ENCODE assay signal across 8 cellular contexts in the genomic region with DNA sequence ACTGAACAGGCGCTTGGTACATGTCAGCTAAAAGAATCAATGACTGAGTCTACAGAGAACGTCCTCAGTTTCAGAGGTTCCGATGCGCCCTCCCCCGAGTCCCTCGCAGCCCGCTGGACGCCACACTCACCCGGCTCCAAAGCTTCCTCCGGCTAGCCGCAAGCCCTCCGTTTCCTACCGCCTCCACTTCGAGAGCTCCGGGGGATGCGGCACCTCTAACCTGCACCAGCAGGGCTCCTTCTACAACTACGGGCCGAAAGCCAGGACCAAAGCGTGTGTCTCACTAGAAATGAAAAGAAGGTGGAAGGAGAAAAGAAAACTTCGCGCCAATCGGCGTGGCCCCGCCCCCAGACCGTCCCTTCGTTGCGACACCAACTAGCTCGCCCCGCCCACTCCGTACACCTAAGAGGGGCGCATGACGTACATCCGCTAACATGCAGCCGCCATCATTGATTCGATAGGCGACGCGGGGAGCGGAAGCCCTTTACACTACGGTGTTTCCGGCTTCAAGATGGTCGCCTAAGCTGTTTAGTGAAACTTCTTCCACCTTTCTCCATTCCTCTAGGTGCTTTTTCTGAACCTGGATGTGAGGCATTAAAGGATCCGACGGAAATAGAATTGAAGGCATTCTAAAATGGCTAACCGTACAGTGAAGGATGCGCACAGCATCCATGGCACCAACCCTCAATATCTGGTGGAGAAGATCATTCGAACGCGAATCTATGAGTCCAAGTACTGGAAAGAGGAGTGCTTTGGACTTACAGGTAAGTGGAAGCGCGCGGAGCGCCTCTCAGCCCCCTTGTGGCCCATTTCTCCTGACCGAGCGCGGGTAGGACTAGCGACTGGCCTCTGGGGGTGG.
DNase-seq lines count a peak whose midpoint lies in the region; ATAC-seq lines count a peak whose summit lies in the region.

Gene ORC1, minus strand, starts transcription at position 308 of the 859 bp plus-strand sequence. CDS start 2,200 bp downstream, outside the sequence.
Gene PRPF38A, plus strand, starts transcription at position 487 of the 859 bp plus-strand sequence. Its CDS starts 148 bp downstream, at position 635.

- peak; percentile 94 for ATAC-seq in HG03460 (IDR thresholded peaks at IDR 0.05; ENCODE audit: unreplicated experiment)

- no peaks in the 10 kb centered on the region for H3K9me3 ChIP-seq in BLaER1 treated with 17β-estradiol and CSF1 and Interleukin-3, amounts not matched to agents 10 nM and 100 nM (replicated peaks in 1 of 11)

- peak within 1 kb of the TSS; percentile 88 to 98 (median 93) for H3K9ac ChIP-seq in BLaER1 treated with 17β-estradiol and CSF1 and Interleukin-3, amounts not matched to agents 10 nM and 100 nM

- no peaks in the 10 kb centered on the region for H3K27me3 ChIP-seq in BLaER1 treated with 17β-estradiol and CSF1 and Interleukin-3, amounts not matched to agents 10 nM and 100 nM
- no peaks in the 10 kb centered on the region for H3K27me3 ChIP-seq in layer of hippocampus (ENCODE audit: control insufficient read depth, insufficient read depth, low read length)

- H3K4me1 ChIP-seq in BLaER1 treated with 17β-estradiol and CSF1 and Interleukin-3, amounts not matched to agents 10 nM and 100 nM = peaks cover 29 to 36% (median 34%) of the 10 kb centered on the region in 10 experiments

- DNase-seq in GM19240 (ENCODE audit: insufficient read length, low spot score) (peak; percentile 92), NCI-H524 treated with DMSO at 0.1 percent for 48 hours (lab: John Stamatoyannopoulos, UW) (peak; percentile 92)
- peak; percentile 98 to 99 for DNase-seq in activated CD4-positive, alpha-beta T cell treated with anti-CD3 and anti-CD28 coated beads for 4 hours
- DNase-seq in stimulated activated CD4-positive, alpha-beta T cell treated with anti-CD3 and anti-CD28 coated beads, Interleukin-1b, Interleukin-23, amount 100 ng/mL, for 4 hours (ENCODE audit: low read depth in 2 of 2) = peak; percentile 95 to 97

- peaks cover 0 to 41% (median 0%) of the 10 kb centered on the region in 11 experiments; a peak in 8 of 22 replicates for H4K20me1 ChIP-seq in BLaER1 treated with 17β-estradiol and CSF1 and Interleukin-3, amounts not matched to agents 10 nM and 100 nM

- peak within 1 kb of the TSS; percentile 75 to 92 (median 89) for H3K4me2 ChIP-seq in BLaER1 treated with 17β-estradiol and CSF1 and Interleukin-3, amounts not matched to agents 10 nM and 100 nM

- peaks cover 23 to 72% (median 64%) of the 10 kb centered on the region in 11 experiments for H3K36me3 ChIP-seq in BLaER1 treated with 17β-estradiol and CSF1 and Interleukin-3, amounts not matched to agents 10 nM and 100 nM

- H3K4me3 ChIP-seq in BLaER1 treated with 17β-estradiol and CSF1 and Interleukin-3, amounts not matched to agents 10 nM and 100 nM = peak within 1 kb of the TSS; percentile 77 to 98 (median 83)

- peak within 1 kb of the TSS; percentile 87 to 98 (median 94) for H3K27ac ChIP-seq in BLaER1 treated with 17β-estradiol and CSF1 and Interleukin-3, amounts not matched to agents 10 nM and 100 nM
- H3K27ac ChIP-seq in cingulate gyrus (ENCODE audit: low read depth, low read length) = peak within 1 kb of the TSS; percentile 92
- peak within 1 kb of the TSS; percentile 79 for H3K27ac ChIP-seq in layer of hippocampus (ENCODE audit: low read depth, low read length)

Comparison
In these comparisons a context has a peak if more than half of its experiments do, and no peak if none do; other contexts are left out.
1. Peak in every context shown above with its lines: DNase-seq, ATAC-seq, H3K4me3 ChIP-seq and H3K27ac ChIP-seq.